7 cellular contexts compared by ENCODE assay signal in genomic region chr19:8820234-8820633, GRCh38. TPM values are rescaled to one million over a fixed set of nuclear protein-coding genes. Genes with fewer than 3 reads are reported as not detected.
"Had no signal": no experiment of that assay in that cellular context is flagged by ENCODE, and none has a peak within 500 bp of the region (broad histone marks: within the 10 kb centered on the region; RNA-seq: fewer than 3 reads in every experiment).

No MANE protein-coding gene starts in this region.

- H3K4me3 ChIP-seq: GM23338 had no signal

- H3K4me2 ChIP-seq: GM23338 had no signal

- DNase-seq: H9, HCEC 1CT, HFFc6, IMR-90 had no signal

- ATAC-seq: GM23338 had no signal

- H2AFZ ChIP-seq: GM23338 had no signal

RNA-seq across cellular contexts. Expression of gene MBD3L1, which starts 11.9 kb away (rescaled TPM):
- total RNA-seq: GM23338, H1, H9, HFFc6, HT-29, IMR-90 had no signal
- polyA plus RNA-seq: GM23338, H1, IMR-90 had no signal
